In the genomic region with DNA sequence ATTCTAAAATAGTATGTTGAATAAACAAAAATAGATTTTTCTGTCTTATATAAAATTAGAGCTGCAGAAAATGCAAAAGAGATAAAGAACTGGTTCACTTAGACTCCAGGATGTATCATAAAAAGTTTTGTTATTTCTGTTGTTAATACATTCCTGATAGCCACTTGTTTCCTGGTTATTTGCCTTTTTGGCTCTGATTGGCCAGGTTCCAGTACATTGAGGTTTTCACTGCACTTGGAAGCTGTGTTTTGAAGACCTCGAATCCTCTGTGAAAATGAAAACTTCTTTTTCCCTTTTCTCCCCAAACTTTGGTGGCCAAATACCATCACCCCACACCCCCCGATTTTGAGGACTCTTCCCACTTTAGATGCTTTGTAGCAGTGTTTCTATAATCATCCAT, we compare ENCODE assay signal across 23 cellular contexts.
A peak's percentile ranks its signal among the peaks of the same experiment; 100 is the strongest.
DNase-seq lines count a peak whose midpoint lies in the region; ATAC-seq and TF ChIP-seq lines count a peak whose summit lies in the region.
"Had no signal": no experiment of that assay in that cellular context is flagged by ENCODE, and none has a peak within 500 bp of the region (broad histone marks: within the 10 kb centered on the region; RNA-seq: fewer than 3 reads in every experiment).

No MANE protein-coding gene starts in this region.

- no peak for TF ChIP-seq CTCF in RWPE2 (IDR thresholded peaks at IDR 0.05; ENCODE audit: poor library complexity, severe bottlenecking)

- H3K27me3 ChIP-seq in RWPE2 (ENCODE audit: insufficient read depth, poor library complexity, severe bottlenecking) (no peaks in the 10 kb centered on the region), aorta (ENCODE audit: control insufficient read depth in 1 of 2, insufficient read depth in 2 of 2, low read length in 1 of 2) (no peaks in the 10 kb centered on the region)
- H3K27me3 ChIP-seq: BE2C had no signal

- 70 to 86% methylated on average over 2 of the region's 2 CpGs for WGBS in aorta, 2 donors

- no peaks in the 10 kb centered on the region for H3K9me3 ChIP-seq in RWPE2 (ENCODE audit: severe bottlenecking)
- H3K9me3 ChIP-seq in aorta (ENCODE audit: control insufficient read depth, low read length): no peaks in the 10 kb centered on the region
- H3K9me3 ChIP-seq: BE2C, neutrophil, thoracic aorta had no signal

- DNase-seq in DMS79 treated with DMSO at 0.1 percent for 48 hours (lab: John Stamatoyannopoulos, UW) (peak; percentile 74), RWPE2 (ENCODE audit: low spot score) (no peak), fibroblast of peridontal ligament (ENCODE audit: extremely low read depth) (peak; percentile 48), renal cortical epithelial cell (ENCODE audit: low read depth) (peak; percentile 1), NCI-H1694 treated with DMSO at 0.1 percent for 48 hours (lab: John Stamatoyannopoulos, UW) (no peak), aorta (no peak)
- DNase-seq in stimulated activated CD4-positive, alpha-beta T cell treated with anti-CD3 and anti-CD28 coated beads, Interleukin-4, amount 100 ng/mL, for 24 hours: no peak
- DNase-seq: activated B cell treated with CpG ODN at 0.5 μM for 24 hours; activated CD8-positive, alpha-beta T cell treated with anti-CD3 and anti-CD28 coated beads, Interleukin-2, amount 10 ng/mL, durations not matched to agents 7 days and 5 days; activated naive CD4-positive, alpha-beta T cell treated with anti-CD3 and anti-CD28 coated beads, Interleukin-2, amount 50 U/mL, for 16 hours; activated T-cell treated with anti-CD3 and anti-CD28 coated beads, Interleukin-2, amount 50 U/mL, for 24 hours; BE2C; Calu3; GOT3; NCI-H1092 treated with DMSO at 0.1 percent for 48 hours; NCI-H82; PC-9; retina; stimulated activated CD4-positive, alpha-beta T cell treated with anti-CD3 and anti-CD28 coated beads, Interleukin-15, amount 100 ng/mL, for 24 hours; T-helper 2 cell had no signal

- H3K4me3 ChIP-seq in RWPE2 (ENCODE audit: severe bottlenecking) (no peak overlapping the region), aorta (ENCODE audit: low read length in 2 of 2) (no peak overlapping the region)
- H3K4me3 ChIP-seq: PC-9, thoracic aorta had no signal

- peak overlapping the region; percentile 96 for H3K27ac ChIP-seq in RWPE2 (ENCODE audit: poor library complexity, severe bottlenecking)
- no peak overlapping the region for H3K27ac ChIP-seq in aorta (ENCODE audit: low read depth in 1 of 2, low read length in 2 of 2)
- H3K27ac ChIP-seq: neutrophil, PC-9, thoracic aorta had no signal

- H3K36me3 ChIP-seq in RWPE2 (ENCODE audit: low read depth) (no peaks in the 10 kb centered on the region; the same call in 1 of the 2 replicates), aorta (ENCODE audit: control insufficient read depth in 1 of 2, insufficient read depth in 2 of 2, low read length in 1 of 2) (no peaks in the 10 kb centered on the region)
- H3K36me3 ChIP-seq: BE2C, neutrophil, thoracic aorta had no signal

- H3K4me1 ChIP-seq in RWPE2 (ENCODE audit: insufficient read depth, poor library complexity, severe bottlenecking) (peaks cover 21% of the 10 kb centered on the region), aorta (ENCODE audit: control insufficient read depth in 1 of 2, insufficient read depth in 2 of 2, low read length in 2 of 2) (no peaks in the 10 kb centered on the region)

- intact Hi-C loops in aorta (cut with DNase I): loop anchor here (2.0 kb wide), 1 partner anchor 1085 kb away; no protein-coding TSS in a partner anchor

- ATAC-seq in RWPE2 (ENCODE audit: low read depth) (no peak), aorta (ENCODE audit: low FRiP score) (no peak), GM18858 (IDR thresholded peaks at IDR 0.05; ENCODE audit: unreplicated experiment) (no peak)
- ATAC-seq: activated CD8-positive, alpha-beta T cell treated with anti-CD3 and anti-CD28 coated beads, Interleukin-2, amount 10 ng/mL, durations not matched to agents 7 days and 5 days had no signal

Comparison
In these comparisons a context has a peak if more than half of its experiments do, and no peak if none do; other contexts are left out.
1. DNase-seq: peak in DMS79 treated with DMSO at 0.1 percent for 48 hours (single experiment), fibroblast of peridontal ligament (single experiment) and renal cortical epithelial cell (single experiment); none in RWPE2 (single experiment), NCI-H1694 treated with DMSO at 0.1 percent for 48 hours (single experiment), stimulated activated CD4-positive, alpha-beta T cell treated with anti-CD3 and anti-CD28 coated beads, Interleukin-4, amount 100 ng/mL, for 24 hours (single experiment) and aorta (0 of 2).